Comparison of ENCODE assay signal across 31 cellular contexts in the genomic region with DNA sequence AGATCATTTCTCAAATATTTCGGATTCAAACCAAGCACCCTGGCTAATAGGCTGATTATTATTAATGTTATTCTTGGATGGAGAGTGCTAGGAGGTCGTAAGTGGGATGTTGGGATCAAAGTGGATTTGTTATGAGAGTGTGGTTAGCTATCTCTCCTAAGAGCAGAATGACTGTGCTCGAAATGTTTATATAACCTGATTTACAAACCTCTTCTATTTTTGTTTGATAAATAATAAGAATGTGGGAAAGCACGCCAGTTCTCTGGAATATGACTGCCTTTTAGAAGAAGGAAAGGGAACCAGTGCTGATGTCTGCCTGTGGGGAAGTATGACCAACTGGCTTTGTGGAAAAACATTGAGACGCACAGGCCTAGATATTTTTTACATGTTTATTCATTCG.
A peak's percentile ranks its signal among the peaks of the same experiment; 100 is the strongest.
DNase-seq lines count a peak whose midpoint lies in the region; ATAC-seq, FAIRE-seq and TF ChIP-seq lines count a peak whose summit lies in the region.
"Had no signal": no experiment of that assay in that cellular context is flagged by ENCODE, and none has a peak within 500 bp of the region (broad histone marks: within the 10 kb centered on the region; RNA-seq: fewer than 3 reads in every experiment).

No MANE protein-coding gene starts in this region.

- no peaks in the 10 kb centered on the region for H3K27me3 ChIP-seq in neural cell (ENCODE audit: insufficient read depth, low read depth, low read length)
- H3K27me3 ChIP-seq: adrenal gland, BLaER1, dorsolateral prefrontal cortex had no signal

- no peaks in the 10 kb centered on the region for H3K79me2 ChIP-seq in neural cell (replicated peaks; ENCODE audit: insufficient read depth, low read length)

- no peak overlapping the region for H3K27ac Mint-ChIP-seq in stimulated activated memory B cell treated with anti-CD40 and anti-IgM and Interleukin-4, amounts not matched to agents 10 μg/mL and 1 μg/mL and 100 μg/mL, for 72 hours
- H3K27ac Mint-ChIP-seq: activated CD4-positive, alpha-beta T cell treated with anti-CD3 and anti-CD28 coated beads for 36 hours; stimulated activated effector memory CD8-positive, alpha-beta T cell treated with anti-CD3 and anti-CD28 coated beads, Interleukin-12 subunit alpha, Interleukin-12 subunit beta, amount 100 ng/mL, for 72 hours; T-helper 17 cell had no signal

- no peaks in the 10 kb centered on the region for H3K9me3 ChIP-seq in neural cell (ENCODE audit: low read length)
- H3K9me3 ChIP-seq: adrenal gland, BLaER1, lower lobe of right lung, neutrophil, upper lobe of right lung had no signal

- no peaks in the 10 kb centered on the region for H4K20me1 ChIP-seq in neural cell (ENCODE audit: insufficient read depth)
- H4K20me1 ChIP-seq: BLaER1 had no signal

- peaks cover 3% of the 10 kb centered on the region for H3K9me3 Mint-ChIP-seq in stimulated activated memory B cell treated with anti-CD40 and anti-IgM and Interleukin-4, amounts not matched to agents 10 μg/mL and 1 μg/mL and 100 μg/mL, for 72 hours

- no peak overlapping the region for H3K4me3 Mint-ChIP-seq in stimulated activated memory B cell treated with anti-CD40 and anti-IgM and Interleukin-4, amounts not matched to agents 10 μg/mL and 1 μg/mL and 100 μg/mL, for 72 hours
- H3K4me3 Mint-ChIP-seq: activated CD4-positive, alpha-beta T cell treated with anti-CD3 and anti-CD28 coated beads for 36 hours; stimulated activated effector memory CD8-positive, alpha-beta T cell treated with anti-CD3 and anti-CD28 coated beads, Interleukin-12 subunit alpha, Interleukin-12 subunit beta, amount 100 ng/mL, for 72 hours; T-helper 17 cell had no signal

- no peaks in the 10 kb centered on the region for H3K4me1 Mint-ChIP-seq in stimulated activated memory B cell treated with anti-CD40 and anti-IgM and Interleukin-4, amounts not matched to agents 10 μg/mL and 1 μg/mL and 100 μg/mL, for 72 hours
- H3K4me1 Mint-ChIP-seq: activated CD4-positive, alpha-beta T cell treated with anti-CD3 and anti-CD28 coated beads for 36 hours; stimulated activated effector memory CD8-positive, alpha-beta T cell treated with anti-CD3 and anti-CD28 coated beads, Interleukin-12 subunit alpha, Interleukin-12 subunit beta, amount 100 ng/mL, for 72 hours; T-helper 17 cell had no signal

- DNase-seq in Daoy (ENCODE audit: low read depth) (peak; percentile 74), fibroblast of mammary gland (ENCODE audit: low read depth) (peak; percentile 19), NCI-H524 (lab: John Stamatoyannopoulos, UW) (no peak), HTR-8/SVneo (ENCODE audit: insufficient read length, low spot score) (no peak), iPS-NIHi11 (ENCODE audit: low spot score) (no peak)
- DNase-seq: ACHN; activated CD4-positive, alpha-beta T cell treated with anti-CD3 and anti-CD28 coated beads for 36 hours; activated gamma-delta T cell treated with Interleukin-2 at 50 U/mL for 16 hours; activated T-cell treated with anti-CD3 and anti-CD28 coated beads, Interleukin-2, amount 50 U/mL, for 1 hour; adrenal gland; central memory CD4-positive, alpha-beta T cell; dorsolateral prefrontal cortex; foreskin melanocyte; hippocampal formation; lower lobe of right lung; NCI-H1694; NCI-H2171; small intestine; stimulated activated CD4-positive, alpha-beta T cell treated with anti-CD3 and anti-CD28 coated beads, Interleukin-2, amount 100 ng/mL, for 48 hours; T-helper 17 cell; upper lobe of right lung had no signal

- H3K9ac ChIP-seq in neural cell (ENCODE audit: low read length): no peak overlapping the region
- H3K9ac ChIP-seq: BLaER1, KMS-11 had no signal

- no peak for TF ChIP-seq RAD21 in neural cell (conservative IDR thresholded peaks at IDR 0.05)

- no peaks in the 10 kb centered on the region for H3K9me2 ChIP-seq in neural cell (ENCODE audit: insufficient read depth, low read length)

- H3K27me3 Mint-ChIP-seq in stimulated activated memory B cell treated with anti-CD40 and anti-IgM and Interleukin-4, amounts not matched to agents 10 μg/mL and 1 μg/mL and 100 μg/mL, for 72 hours: no peaks in the 10 kb centered on the region
- H3K27me3 Mint-ChIP-seq: activated CD4-positive, alpha-beta T cell treated with anti-CD3 and anti-CD28 coated beads for 36 hours had no signal

- H3K4me3 ChIP-seq in fibroblast of mammary gland (ENCODE audit: control insufficient read depth, low read depth, low read length) (no peak overlapping the region), neural cell (ENCODE audit: low read length) (no peak overlapping the region)
- H3K4me3 ChIP-seq: adrenal gland, BLaER1, dorsolateral prefrontal cortex, lower lobe of right lung, SK-N-MC, upper lobe of right lung had no signal

- no peak for FAIRE-seq in HTR-8/SVneo (lab: Jason Lieb, UNC)
- FAIRE-seq: endothelial cell of umbilical vein, H54, small intestine had no signal

- TF ChIP-seq EP300 in neural cell (conservative IDR thresholded peaks at IDR 0.05; ENCODE audit: poor library complexity, severe bottlenecking): no peak

- no peak for ATAC-seq in stimulated activated memory B cell treated with anti-CD40 and anti-IgM and Interleukin-4, amounts not matched to agents 10 μg/mL and 1 μg/mL and 100 μg/mL, for 72 hours
- ATAC-seq: activated CD4-positive, alpha-beta T cell treated with anti-CD3 and anti-CD28 coated beads for 36 hours; lower lobe of right lung; stimulated activated effector memory CD8-positive, alpha-beta T cell treated with anti-CD3 and anti-CD28 coated beads, Interleukin-12 subunit alpha, Interleukin-12 subunit beta, amount 100 ng/mL, for 72 hours; T-helper 17 cell; upper lobe of right lung had no signal

- peak overlapping the region; percentile 50 for H3K27ac ChIP-seq in VCaP
- H3K27ac ChIP-seq in neural cell (ENCODE audit: low read length): no peak overlapping the region
- H3K27ac ChIP-seq: adrenal gland, BLaER1, KMS-11, lower lobe of right lung, neutrophil, SK-N-MC, upper lobe of right lung had no signal

- TF ChIP-seq CTCF in VCaP (conservative IDR thresholded peaks at IDR 0.05): no peak
- no peak for TF ChIP-seq CTCF in fibroblast of mammary gland (conservative IDR thresholded peaks at IDR 0.05; ENCODE audit: control insufficient read depth, insufficient read depth, low read depth, low read length)
- TF ChIP-seq CTCF in neural cell (IDR thresholded peaks at IDR 0.05; ENCODE audit: poor library complexity, severe bottlenecking): no peak

- no peaks in the 10 kb centered on the region for H3K36me3 Mint-ChIP-seq in stimulated activated memory B cell treated with anti-CD40 and anti-IgM and Interleukin-4, amounts not matched to agents 10 μg/mL and 1 μg/mL and 100 μg/mL, for 72 hours
- H3K36me3 Mint-ChIP-seq: stimulated activated effector memory CD8-positive, alpha-beta T cell treated with anti-CD3 and anti-CD28 coated beads, Interleukin-12 subunit alpha, Interleukin-12 subunit beta, amount 100 ng/mL, for 72 hours had no signal

- no peak overlapping the region for H3K4me2 ChIP-seq in neural cell (ENCODE audit: low read length)
- H3K4me2 ChIP-seq: BLaER1, KMS-11 had no signal

- no peak overlapping the region for H2AFZ ChIP-seq in neural cell (ENCODE audit: low read depth, low read length)

- peaks cover 4% of the 10 kb centered on the region for H3F3A ChIP-seq in neural cell (ENCODE audit: insufficient read depth, low read length, poor library complexity, severe bottlenecking)

- no peaks in the 10 kb centered on the region for H3K36me3 ChIP-seq in neural cell (ENCODE audit: insufficient read depth, low read length)
- H3K36me3 ChIP-seq: adrenal gland, BLaER1, lower lobe of right lung, neutrophil, upper lobe of right lung had no signal

TF ChIP-seq in neural cell, 6 proteins besides CTCF, POLR2A, EP300 and RAD21:
- TF ChIP-seq, protein P1, sequence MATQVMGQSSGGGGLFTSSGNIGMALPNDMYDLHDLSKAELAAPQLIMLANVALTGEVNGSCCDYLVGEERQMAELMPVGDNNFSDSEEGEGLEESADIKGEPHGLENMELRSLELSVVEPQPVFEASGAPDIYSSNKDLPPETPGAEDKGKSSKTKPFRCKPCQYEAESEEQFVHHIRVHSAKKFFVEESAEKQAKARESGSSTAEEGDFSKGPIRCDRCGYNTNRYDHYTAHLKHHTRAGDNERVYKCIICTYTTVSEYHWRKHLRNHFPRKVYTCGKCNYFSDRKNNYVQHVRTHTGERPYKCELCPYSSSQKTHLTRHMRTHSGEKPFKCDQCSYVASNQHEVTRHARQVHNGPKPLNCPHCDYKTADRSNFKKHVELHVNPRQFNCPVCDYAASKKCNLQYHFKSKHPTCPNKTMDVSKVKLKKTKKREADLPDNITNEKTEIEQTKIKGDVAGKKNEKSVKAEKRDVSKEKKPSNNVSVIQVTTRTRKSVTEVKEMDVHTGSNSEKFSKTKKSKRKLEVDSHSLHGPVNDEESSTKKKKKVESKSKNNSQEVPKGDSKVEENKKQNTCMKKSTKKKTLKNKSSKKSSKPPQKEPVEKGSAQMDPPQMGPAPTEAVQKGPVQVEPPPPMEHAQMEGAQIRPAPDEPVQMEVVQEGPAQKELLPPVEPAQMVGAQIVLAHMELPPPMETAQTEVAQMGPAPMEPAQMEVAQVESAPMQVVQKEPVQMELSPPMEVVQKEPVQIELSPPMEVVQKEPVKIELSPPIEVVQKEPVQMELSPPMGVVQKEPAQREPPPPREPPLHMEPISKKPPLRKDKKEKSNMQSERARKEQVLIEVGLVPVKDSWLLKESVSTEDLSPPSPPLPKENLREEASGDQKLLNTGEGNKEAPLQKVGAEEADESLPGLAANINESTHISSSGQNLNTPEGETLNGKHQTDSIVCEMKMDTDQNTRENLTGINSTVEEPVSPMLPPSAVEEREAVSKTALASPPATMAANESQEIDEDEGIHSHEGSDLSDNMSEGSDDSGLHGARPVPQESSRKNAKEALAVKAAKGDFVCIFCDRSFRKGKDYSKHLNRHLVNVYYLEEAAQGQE (IDR thresholded peaks at IDR 0.05; ENCODE audit: borderline replicate concordance): peak; percentile 2
- TF ChIP-seq POLR2AphosphoS5 (IDR thresholded peaks at IDR 0.05): no peak

Comparison
In these comparisons a context has a peak if more than half of its experiments do, and no peak if none do; other contexts are left out.
1. DNase-seq: peak in Daoy (single experiment) and fibroblast of mammary gland (single experiment); none in NCI-H524 (0 of 2), HTR-8/SVneo (single experiment) and iPS-NIHi11 (single experiment).